Comparison of ENCODE assay signal across 19 cellular contexts in the genomic region with DNA sequence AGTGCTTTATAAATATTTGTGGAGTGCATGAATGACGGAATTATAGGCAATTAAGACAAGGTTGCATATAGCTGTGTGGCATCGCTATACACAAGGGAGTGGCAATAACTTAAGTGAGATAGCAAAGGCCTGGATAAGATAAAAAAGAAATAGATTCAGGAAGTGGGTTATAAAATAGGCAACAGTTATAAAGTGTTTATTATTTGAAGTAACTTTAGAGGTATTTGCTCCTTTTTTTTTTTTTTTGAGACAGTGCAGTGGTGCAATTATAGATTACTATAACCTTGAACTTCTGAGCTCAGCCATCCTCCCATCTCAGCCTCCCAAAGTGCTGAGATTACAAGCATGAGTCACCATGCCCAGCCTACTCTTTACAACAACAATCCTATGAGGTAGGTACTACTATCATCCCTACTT.
"Had no signal": no experiment of that assay in that cellular context is flagged by ENCODE, and none has a peak within 500 bp of the region (broad histone marks: within the 10 kb centered on the region; RNA-seq: fewer than 3 reads in every experiment).

No MANE protein-coding gene starts in this region.

- ATAC-seq: heart right ventricle; lower lobe of right lung; naive thymus-derived CD4-positive, alpha-beta T cell; sciatic nerve had no signal

- H3K36me3 ChIP-seq: heart right ventricle, lower lobe of right lung, neural progenitor cell had no signal

- H3K27ac ChIP-seq: epithelial cell of prostate, heart right ventricle, lower lobe of right lung, neural progenitor cell had no signal

- H3K4me1 ChIP-seq: heart right ventricle, lower lobe of right lung, neural progenitor cell had no signal

- H3K4me3 ChIP-seq: heart right ventricle, lower lobe of right lung, neural progenitor cell, smooth muscle cell had no signal

- H3K27me3 ChIP-seq: heart right ventricle, neural progenitor cell had no signal

- DNase-seq: activated CD4-positive, alpha-beta memory T cell treated with anti-CD3 and anti-CD28 coated beads for 36 hours; activated CD4-positive, alpha-beta T cell treated with anti-CD3 and anti-CD28 coated beads for 48 hours; activated naive CD4-positive, alpha-beta T cell treated with Interleukin-2 at 50 U/mL for 16 hours; activated naive CD8-positive, alpha-beta T cell treated with anti-CD3 and anti-CD28 coated beads, Interleukin-2, amount 10 ng/mL, durations not matched to agents 7 days and 5 days; activated T-cell treated with anti-CD3 and anti-CD28 coated beads, Interleukin-2, amount 50 U/mL, for 48 hours; amygdala; cerebellar nuclear complex; foreskin fibroblast; heart right ventricle; lower lobe of right lung; mesendoderm; naive thymus-derived CD4-positive, alpha-beta T cell; stimulated activated CD4-positive, alpha-beta T cell treated with anti-CD3 and anti-CD28 coated beads, Interleukin-15, amount 100 ng/mL, for 24 hours; stimulated activated naive CD4-positive, alpha-beta T cell treated with Interleukin-2 at 50 U/mL for 16 hours; T-helper 2 cell had no signal

- H3K9me3 ChIP-seq: heart right ventricle, lower lobe of right lung had no signal
